Comparison of ENCODE assay signal across 18 cellular contexts in genomic region chr10:105112862-105113261, GRCh38.
DNase-seq lines count a peak whose midpoint lies in the region; ATAC-seq and TF ChIP-seq lines count a peak whose summit lies in the region.
"Had no signal": no experiment of that assay in that cellular context is flagged by ENCODE, and none has a peak within 500 bp of the region (broad histone marks: within the 10 kb centered on the region; RNA-seq: fewer than 3 reads in every experiment).

No MANE protein-coding gene starts in this region.

- H3K9me3 ChIP-seq in endodermal cell (ENCODE audit: control insufficient read depth, low read length) = no peaks in the 10 kb centered on the region
- H3K9me3 ChIP-seq in neural progenitor cell (ENCODE audit: low read depth) = no peaks in the 10 kb centered on the region
- H3K9me3 ChIP-seq in OCI-LY7 (ENCODE audit: low read length) = no peaks in the 10 kb centered on the region
- H3K9me3 ChIP-seq: A549, Caco-2 had no signal

- H3K4me1 Mint-ChIP-seq in endodermal cell (peaks cover 21% of the 10 kb centered on the region), neural progenitor cell (peaks cover 27% of the 10 kb centered on the region)
- H3K4me1 Mint-ChIP-seq: B cell had no signal

- no peaks in the 10 kb centered on the region for H3K36me3 ChIP-seq in endodermal cell (ENCODE audit: control insufficient read depth, insufficient read depth, low read length)
- no peaks in the 10 kb centered on the region for H3K36me3 ChIP-seq in neural progenitor cell
- H3K36me3 ChIP-seq in OCI-LY7 (ENCODE audit: insufficient read depth, low read length) = no peaks in the 10 kb centered on the region
- H3K36me3 ChIP-seq: BLaER1 treated with 17β-estradiol and CSF1 and Interleukin-3, amounts not matched to agents 10 nM and 100 nM had no signal

- peak overlapping the region; percentile 68 for H3K4me2 ChIP-seq in neural progenitor cell
- no peak overlapping the region for H3K4me2 ChIP-seq in OCI-LY7 (ENCODE audit: low read length)
- H3K4me2 ChIP-seq: A549; BLaER1 treated with 17β-estradiol and CSF1 and Interleukin-3, amounts not matched to agents 10 nM and 100 nM had no signal

- H3K27ac ChIP-seq in endodermal cell (ENCODE audit: low read depth, low read length) (no peak overlapping the region), neural progenitor cell (no peak overlapping the region), OCI-LY7 (ENCODE audit: low read depth, low read length, poor library complexity, severe bottlenecking) (no peak overlapping the region)
- H3K27ac ChIP-seq: 22Rv1; A549; BLaER1 treated with 17β-estradiol and CSF1 and Interleukin-3, amounts not matched to agents 10 nM and 100 nM; C4-2B had no signal

- intact Hi-C loops in OCI-LY7 (cut with micrococcal nuclease; ENCODE audit: unreplicated experiment) = no loop called here

- POLR2A ChIA-PET in OCI-LY7 (lab: Charles Lee) = no interaction called here

- no peak for ATAC-seq in GM18867 (IDR thresholded peaks at IDR 0.05; ENCODE audit: unreplicated experiment)
- ATAC-seq: A549; CD8-positive, alpha-beta T cell had no signal

- H3K27me3 Mint-ChIP-seq in endodermal cell (ENCODE audit: insufficient read depth) = peaks cover 2% of the 10 kb centered on the region
- peaks cover 2% of the 10 kb centered on the region for H3K27me3 Mint-ChIP-seq in neural progenitor cell (ENCODE audit: insufficient read depth, low read depth)
- H3K27me3 Mint-ChIP-seq: B cell; CD4-positive, alpha-beta T cell had no signal

- WGBS in endodermal cell (ENCODE audit: insufficient coverage in 1 of 2, insufficient read length in 1 of 2), 2 experiments = 40 to 57% methylated on average over 2 to 6 of the region's 6 CpGs

- no peaks in the 10 kb centered on the region for H3K9me2 ChIP-seq in OCI-LY7 (ENCODE audit: insufficient read depth, low read length)

- H4K20me1 ChIP-seq in neural progenitor cell (ENCODE audit: low read depth) = no peaks in the 10 kb centered on the region
- no peaks in the 10 kb centered on the region for H4K20me1 ChIP-seq in OCI-LY7 (ENCODE audit: insufficient read depth, low read length)
- H4K20me1 ChIP-seq: BLaER1 treated with 17β-estradiol and CSF1 and Interleukin-3, amounts not matched to agents 10 nM and 100 nM had no signal

- no peak for TF ChIP-seq CTCF in endodermal cell (conservative IDR thresholded peaks at IDR 0.05)
- TF ChIP-seq CTCF in neural progenitor cell (IDR thresholded peaks at IDR 0.05) = no peak
- no peak for TF ChIP-seq CTCF in OCI-LY7 (conservative IDR thresholded peaks at IDR 0.05; ENCODE audit: low read length)

- no peaks in the 10 kb centered on the region for H3K27me3 ChIP-seq in endodermal cell (ENCODE audit: control insufficient read depth, insufficient read depth, low read length, poor library complexity, severe bottlenecking)
- H3K27me3 ChIP-seq in neural progenitor cell = no peaks in the 10 kb centered on the region
- H3K27me3 ChIP-seq: BLaER1 treated with 17β-estradiol and CSF1 and Interleukin-3, amounts not matched to agents 10 nM and 100 nM had no signal

- BruUV-seq in OCI-LY7 (replicated peaks; lab: Mats Ljungman, UMichigan) = no TSS peak

- H3K4me3 ChIP-seq in endodermal cell (ENCODE audit: low read length) (peak overlapping the region; percentile 24), neural progenitor cell (no peak overlapping the region), OCI-LY7 (ENCODE audit: low read depth, low read length, poor library complexity, severe bottlenecking) (no peak overlapping the region)
- H3K4me3 ChIP-seq: A549; BLaER1 treated with 17β-estradiol and CSF1 and Interleukin-3, amounts not matched to agents 10 nM and 100 nM had no signal

- CTCF ChIA-PET in OCI-LY7 (lab: Charles Lee; ENCODE audit: unreplicated experiment) = no interaction called here

- peak; percentile 21 for DNase-seq in NCI-H146 (lab: John Stamatoyannopoulos, UW)
- DNase-seq in NCI-H146 treated with DMSO at 0.1 percent for 48 hours (lab: John Stamatoyannopoulos, UW; ENCODE audit: unreplicated experiment) = no peak
- DNase-seq in endodermal cell = peak; percentile 52
- DNase-seq in neural progenitor cell (ENCODE audit: low spot score) = peak; percentile 34
- DNase-seq in OCI-LY7 (ENCODE audit: low spot score) = no peak
- DNase-seq: AML-193; Caco-2; Calu3; CD4-positive, alpha-beta T cell; CD8-positive, alpha-beta T cell; DMS79 treated with DMSO at 0.1 percent for 48 hours; GF-D8 had no signal

- H3K9ac ChIP-seq in endodermal cell (ENCODE audit: extremely low read depth, low read length, poor library complexity, severe bottlenecking) (no peak overlapping the region), neural progenitor cell (no peak overlapping the region)
- H3K9ac ChIP-seq: BLaER1 treated with 17β-estradiol and CSF1 and Interleukin-3, amounts not matched to agents 10 nM and 100 nM had no signal

- H3K27ac Mint-ChIP-seq in endodermal cell (no peak overlapping the region), neural progenitor cell (no peak overlapping the region)
- H3K27ac Mint-ChIP-seq: B cell; CD4-positive, alpha-beta T cell; CD8-positive, alpha-beta T cell had no signal

- no peaks in the 10 kb centered on the region for H3K79me2 ChIP-seq in neural progenitor cell (ENCODE audit: low read depth)
- no peaks in the 10 kb centered on the region for H3K79me2 ChIP-seq in OCI-LY7 (ENCODE audit: insufficient read depth, low read depth, low read length)

- H2AFZ ChIP-seq in neural progenitor cell (replicated peaks) (no peak overlapping the region), OCI-LY7 (ENCODE audit: low read length) (no peak overlapping the region)

- H3K4me3 Mint-ChIP-seq in endodermal cell (no peak overlapping the region), neural progenitor cell (no peak overlapping the region)
- H3K4me3 Mint-ChIP-seq: B cell; CD4-positive, alpha-beta T cell; CD8-positive, alpha-beta T cell had no signal

- H3K36me3 Mint-ChIP-seq in endodermal cell (ENCODE audit: low read depth) (no peaks in the 10 kb centered on the region), neural progenitor cell (no peaks in the 10 kb centered on the region)
- H3K36me3 Mint-ChIP-seq: CD8-positive, alpha-beta T cell had no signal

- H3F3A ChIP-seq in neural progenitor cell (ENCODE audit: low read depth) = peaks cover 22% of the 10 kb centered on the region

- H3K9me3 Mint-ChIP-seq in endodermal cell (peaks cover 8% of the 10 kb centered on the region), neural progenitor cell (peaks cover 6% of the 10 kb centered on the region)
- H3K9me3 Mint-ChIP-seq: CD8-positive, alpha-beta T cell had no signal

- H3K4me1 ChIP-seq in endodermal cell (ENCODE audit: control insufficient read depth, insufficient read depth, low read length) (peaks cover 10% of the 10 kb centered on the region), neural progenitor cell (peaks cover 36% of the 10 kb centered on the region), OCI-LY7 (ENCODE audit: insufficient read depth, low read length, poor library complexity, severe bottlenecking) (no peaks in the 10 kb centered on the region)
- H3K4me1 ChIP-seq: A549; BLaER1 treated with 17β-estradiol and CSF1 and Interleukin-3, amounts not matched to agents 10 nM and 100 nM; Caco-2 had no signal

Comparison
In these comparisons a context has a peak if more than half of its experiments do, and no peak if none do; other contexts are left out.
1. DNase-seq: peak in NCI-H146 (single experiment), endodermal cell (single experiment) and neural progenitor cell (single experiment); none in NCI-H146 treated with DMSO at 0.1 percent for 48 hours (single experiment) and OCI-LY7 (single experiment).